1 cellular context compared by ENCODE assay signal in genomic region chr14:73759714-73760597, GRCh38.
A peak's percentile ranks its signal among the peaks of the same experiment; 100 is the strongest.
TF ChIP-seq lines count a peak whose summit lies in the region.

No MANE protein-coding gene starts in this region.

TF ChIP-seq in K562, 482 proteins besides CTCF, POLR2A, EP300 and RAD21 (continued from another document and continues in another):
- peak; percentile 32 to 59 for TF ChIP-seq E2F6 (IDR thresholded peaks at IDR 0.05; ENCODE audit: borderline replicate concordance in 1 of 2, extremely low read depth in 1 of 2, insufficient read depth in 1 of 2, insufficient read length in 1 of 2, low read depth in 1 of 2, low read length in 1 of 2, poor library complexity in 1 of 2, severe bottlenecking in 1 of 2)
- TF ChIP-seq COPS2 (conservative IDR thresholded peaks at IDR 0.05), result no peak
- no peak for TF ChIP-seq ZZZ3 (IDR thresholded peaks at IDR 0.05)
- peak; percentile 81 for TF ChIP-seq ZNF589 (CRISPR knock-in tag; IDR thresholded peaks at IDR 0.05; ENCODE audit: low read depth)
- peak; percentile 59 to 75; a peak in 3 of 4 replicates for TF ChIP-seq MNT (conservative IDR thresholded peaks at IDR 0.05)
- no peak for TF ChIP-seq ZNF41 (CRISPR knock-in tag; conservative IDR thresholded peaks at IDR 0.05)
- TF ChIP-seq MTA3 (IDR thresholded peaks at IDR 0.05; ENCODE audit: borderline replicate concordance), result no peak
- TF ChIP-seq SRSF1 (IDR thresholded peaks at IDR 0.05; ENCODE audit: low read depth, low read length), result no peak
- no peak for TF ChIP-seq ETS2 (tag; IDR thresholded peaks at IDR 0.05; ENCODE audit: borderline replicate concordance, poor library complexity, severe bottlenecking)
- TF ChIP-seq ZNF436 (CRISPR knock-in tag; IDR thresholded peaks at IDR 0.05), result no peak
- TF ChIP-seq PTTG1 (tag; IDR thresholded peaks at IDR 0.05; ENCODE audit: low read depth), result no peak
- no peak for TF ChIP-seq PHB (CRISPR knock-in tag; IDR thresholded peaks at IDR 0.05)
- no peak for TF ChIP-seq ZNF253 (CRISPR knock-in tag; conservative IDR thresholded peaks at IDR 0.05)
- TF ChIP-seq ZFX (CRISPR knock-in tag; IDR thresholded peaks at IDR 0.05), result peak; percentile 77; the same call in 1 of the 2 replicates
- no peak; the same call in 1 of the 2 replicates for TF ChIP-seq ZNF24 (IDR thresholded peaks at IDR 0.05)
- TF ChIP-seq RFX7 (CRISPR knock-in tag; IDR thresholded peaks at IDR 0.05), result no peak
- no peak for TF ChIP-seq ZNF512 (tag; IDR thresholded peaks at IDR 0.05)
- TF ChIP-seq XRCC4 (IDR thresholded peaks at IDR 0.05; ENCODE audit: extremely low read depth, insufficient read depth, insufficient read length), result no peak
- TF ChIP-seq DEAF1 (CRISPR knock-in tag; IDR thresholded peaks at IDR 0.05), result no peak
- TF ChIP-seq ETV5 (CRISPR knock-in tag; IDR thresholded peaks at IDR 0.05; ENCODE audit: low read depth), result peak; percentile 52; the same call in 1 of the 2 replicates
- no peak for TF ChIP-seq THRA (IDR thresholded peaks at IDR 0.05)
- no peak for TF ChIP-seq ZC3H11A (IDR thresholded peaks at IDR 0.05; ENCODE audit: low read depth, low read length)
- peak; percentile 56 for TF ChIP-seq TAF9B (IDR thresholded peaks at IDR 0.05; ENCODE audit: partially characterized antibody)
- TF ChIP-seq E2F1 (CRISPR knock-in tag; IDR thresholded peaks at IDR 0.05), result no peak
- no peak for TF ChIP-seq ZBTB2 (IDR thresholded peaks at IDR 0.05)
- TF ChIP-seq PBX2 (CRISPR knock-in tag; IDR thresholded peaks at IDR 0.05; ENCODE audit: low read depth), result no peak
- TF ChIP-seq PBX2 (tag; conservative IDR thresholded peaks at IDR 0.05; ENCODE audit: low read depth), result no peak
- peak in 1 of 2 experiments; percentile 39; a peak in 1 of 4 replicates for TF ChIP-seq RCOR1 (IDR thresholded peaks at IDR 0.05; ENCODE audit: borderline replicate concordance in 1 of 2, low read depth in 2 of 2, low read length in 2 of 2)
- no peak for TF ChIP-seq RERE (CRISPR knock-in tag; IDR thresholded peaks at IDR 0.05; ENCODE audit: borderline replicate concordance)
- TF ChIP-seq DLX4 (CRISPR knock-in tag; IDR thresholded peaks at IDR 0.05), result no peak
- no peak for TF ChIP-seq ZNF707 (CRISPR knock-in tag; conservative IDR thresholded peaks at IDR 0.05)
- no peak for TF ChIP-seq ZKSCAN8 (CRISPR knock-in tag; IDR thresholded peaks at IDR 0.05)
- TF ChIP-seq ZNF699 (CRISPR knock-in tag; IDR thresholded peaks at IDR 0.05; ENCODE audit: insufficient replicate concordance), result no peak
- no peak for TF ChIP-seq ATF6 (CRISPR knock-in tag; IDR thresholded peaks at IDR 0.05)
- TF ChIP-seq ETS1 (conservative IDR thresholded peaks at IDR 0.05; ENCODE audit: control insufficient read depth, low read depth, low read length), result no peak
- TF ChIP-seq DACH1 (IDR thresholded peaks at IDR 0.05; ENCODE audit: partially characterized antibody), result peak; percentile 63
